Comparison of ENCODE assay signal across 10 cellular contexts in genomic region chr16:704552-705380, GRCh38. TPM values are rescaled to one million over a fixed set of nuclear protein-coding genes. Genes with fewer than 3 reads are reported as not detected.
A peak's percentile ranks its signal among the peaks of the same experiment; 100 is the strongest.
DNase-seq lines count a peak whose midpoint lies in the region; ATAC-seq, FAIRE-seq and TF ChIP-seq lines count a peak whose summit lies in the region.
"Had no signal": no experiment of that assay in that cellular context is flagged by ENCODE, and none has a peak within 500 bp of the region (broad histone marks: within the 10 kb centered on the region; RNA-seq: fewer than 3 reads in every experiment).

No MANE protein-coding gene starts in this region.

- POLR2A ChIA-PET in K562 (lab: Yijun Ruan, JAX) = interaction anchor here (1.1 to 1.4 kb wide), 2 partner anchors 16 to 36 kb away, joined by 3 to 5 read pairs; partner anchors contain the start of genes ANTKMT and CIAO3
- POLR2A ChIA-PET in CD8-positive, alpha-beta T cell (lab: Charles Lee) = interaction anchor here (0.9 to 1.5 kb wide), 2 partner anchors 8 to 23 kb away, joined by 3 to 4 read pairs; no protein-coding TSS in a partner anchor

- no peaks in the 10 kb centered on the region for H3K79me2 ChIP-seq in K562 (ENCODE audit: control insufficient read depth, insufficient read depth, low read length)

- H3K36me3 ChIP-seq in K562 (ENCODE audit: control insufficient read depth, insufficient read depth, low read length) = no peaks in the 10 kb centered on the region
- no peaks in the 10 kb centered on the region for H3K36me3 ChIP-seq in CD8-positive, alpha-beta T cell (ENCODE audit: insufficient read depth, low read length)

- 0 out of 4 replicates have a peak overlapping the region, but pooled peaks of 1 of the 2 experiments have one; percentile 26 for H3K9ac ChIP-seq in K562 (ENCODE audit: insufficient read depth in 1 of 2, low read depth in 2 of 2, low read length in 2 of 2)

- CTCF ChIA-PET in K562 (lab: Yijun Ruan, JAX; ENCODE audit: low intra/inter-chr PET ratio) = no interaction called here
- CTCF ChIA-PET in CD8-positive, alpha-beta T cell (lab: Charles Lee) = interaction anchor here (1.0 to 1.8 kb wide), 3 partner anchors 8 to 81 kb away, joined by 3 to 10 read pairs (median 5); partner anchors contain the start of gene CIAO3

- intact Hi-C loops in K562 (cut with micrococcal nuclease) = no loop called here
- intact Hi-C loops in CD8-positive, alpha-beta T cell (cut with DNase I, micrococcal nuclease) = no loop called here

- peak; percentile 11 for DNase-seq in NCI-H748 (lab: John Stamatoyannopoulos, UW; ENCODE audit: unreplicated experiment)
- DNase-seq in NCI-H748 treated with DMSO at 0.1 percent for 48 hours (lab: John Stamatoyannopoulos, UW) = no peak
- no peak for DNase-seq in K562 (ENCODE audit: extremely low read depth in 1 of 4, low spot score in 3 of 4)
- no peak for DNase-seq in stimulated activated naive B cell treated with anti-CD40 and anti-IgM and Interleukin-4, amounts not matched to agents 10 μg/mL and 1 μg/mL and 100 μg/mL, for 72 hours
- DNase-seq in CD8-positive, alpha-beta T cell = no peak
- DNase-seq: activated CD4-positive, CD25-positive, alpha-beta regulatory T cell treated with anti-CD3 and anti-CD28 coated beads, Interleukin-2, amount 50 U/mL, for 72 hours; naive thymus-derived CD4-positive, alpha-beta T cell; NCI-H2029 had no signal

- peaks cover 0 to 65% of the 10 kb centered on the region in 2 experiments; a peak in 3 of 5 replicates for H3K4me1 ChIP-seq in K562 (replicated peaks in 1 of 2; ENCODE audit: control insufficient read depth in 2 of 2, insufficient read depth in 2 of 2, low read length in 2 of 2)
- H3K4me1 ChIP-seq in CD8-positive, alpha-beta T cell (ENCODE audit: insufficient read depth, low read length) = peaks cover 23% of the 10 kb centered on the region

- no peaks in the 10 kb centered on the region for H3K9me3 ChIP-seq in K562 (replicated peaks; ENCODE audit: control insufficient read depth, insufficient read depth, low read depth, low read length)
- no peaks in the 10 kb centered on the region for H3K9me3 ChIP-seq in CD8-positive, alpha-beta T cell (ENCODE audit: low read length)

- no peak for TF ChIP-seq EP300 in K562 (IDR thresholded peaks at IDR 0.05; ENCODE audit: low read length)

- peaks cover 8 to 59% of the 10 kb centered on the region in 2 experiments; a peak in 4 of 5 replicates for H3K27me3 ChIP-seq in K562 (ENCODE audit: control insufficient read depth in 2 of 2, insufficient read depth in 2 of 2, low read length in 2 of 2)
- peaks cover 45% of the 10 kb centered on the region for H3K27me3 ChIP-seq in CD8-positive, alpha-beta T cell (ENCODE audit: insufficient read depth, low read length)

- no peak for TF ChIP-seq POLR2A in K562 (conservative IDR thresholded peaks at IDR 0.05)

- peaks cover 0 to 3% of the 10 kb centered on the region in 2 donors for H3K36me3 Mint-ChIP-seq in stimulated activated naive B cell treated with anti-CD40 and anti-IgM and Interleukin-4, amounts not matched to agents 10 μg/mL and 1 μg/mL and 100 μg/mL, for 72 hours
- H3K36me3 Mint-ChIP-seq in CD8-positive, alpha-beta T cell = no peaks in the 10 kb centered on the region
- H3K36me3 Mint-ChIP-seq: naive thymus-derived CD4-positive, alpha-beta T cell had no signal

- FAIRE-seq in K562 (lab: Jason Lieb, UNC) = no peak

- H3K27me3 Mint-ChIP-seq in stimulated activated naive B cell treated with anti-CD40 and anti-IgM and Interleukin-4, amounts not matched to agents 10 μg/mL and 1 μg/mL and 100 μg/mL, for 72 hours = peaks cover 61 to 81% of the 10 kb centered on the region in 2 donors
- peaks cover 44% of the 10 kb centered on the region for H3K27me3 Mint-ChIP-seq in CD8-positive, alpha-beta T cell (ENCODE audit: low read depth)

- no TSS peak for BruUV-seq in K562 (replicated peaks; lab: Mats Ljungman, UMichigan)

- peaks cover 7 to 11% of the 10 kb centered on the region in 2 donors for H3K4me1 Mint-ChIP-seq in stimulated activated naive B cell treated with anti-CD40 and anti-IgM and Interleukin-4, amounts not matched to agents 10 μg/mL and 1 μg/mL and 100 μg/mL, for 72 hours
- H3K4me1 Mint-ChIP-seq in CD8-positive, alpha-beta T cell (ENCODE audit: low read depth) = peaks cover 5% of the 10 kb centered on the region

- H3K27ac ChIP-seq in K562 (ENCODE audit: extremely low read depth, low read depth, low read length) = no peak overlapping the region
- H3K27ac ChIP-seq in CD8-positive, alpha-beta T cell (ENCODE audit: low read depth, low read length) = no peak overlapping the region

- 38% methylated on average over 37 of the region's 50 CpGs for WGBS in K562 (ENCODE audit: insufficient coverage, low coverage, missing lambda C conversion rate)

- H3K9me1 ChIP-seq in K562 (ENCODE audit: control insufficient read depth, insufficient read depth, low read length) = peaks cover 6% of the 10 kb centered on the region

- TF ChIP-seq CTCF in K562 (IDR thresholded peaks at IDR 0.05 in 2 of 3, conservative IDR thresholded peaks at IDR 0.05 in 1 of 3; ENCODE audit: insufficient read depth in 2 of 3, low read depth in 1 of 3, low read length in 3 of 3) = no peak
- no peak for TF ChIP-seq CTCF in CD8-positive, alpha-beta T cell (IDR thresholded peaks at IDR 0.05)

- peak; percentile 23; the same call in 2 of the 3 replicates for ATAC-seq in K562
- no peak for ATAC-seq in stimulated activated naive B cell treated with anti-CD40 and anti-IgM and Interleukin-4, amounts not matched to agents 10 μg/mL and 1 μg/mL and 100 μg/mL, for 72 hours (replicated peaks)
- ATAC-seq in CD8-positive, alpha-beta T cell = no peak
- ATAC-seq in HG03108 (IDR thresholded peaks at IDR 0.05; ENCODE audit: unreplicated experiment) = no peak

- in situ Hi-C loops in K562 (cut with MboI) = no loop called here

- H3K4me3 Mint-ChIP-seq in stimulated activated naive B cell treated with anti-CD40 and anti-IgM and Interleukin-4, amounts not matched to agents 10 μg/mL and 1 μg/mL and 100 μg/mL, for 72 hours = peak overlapping the region; percentile 50 to 58
- no peak overlapping the region for H3K4me3 Mint-ChIP-seq in CD8-positive, alpha-beta T cell

- H2AFZ ChIP-seq in K562 (ENCODE audit: low read depth, low read length) = no peak overlapping the region

- H4K20me1 ChIP-seq in K562 (replicated peaks; ENCODE audit: control insufficient read depth, insufficient read depth, low read length) = peaks cover 41% of the 10 kb centered on the region

- H3K4me2 ChIP-seq in K562 (ENCODE audit: insufficient read depth, low read length) = no peak overlapping the region

- TF ChIP-seq RAD21 in K562 (CRISPR knock-in tag; conservative IDR thresholded peaks at IDR 0.05 in 1 of 2, IDR thresholded peaks at IDR 0.05 in 1 of 2) = no peak

- H3K27ac Mint-ChIP-seq in stimulated activated naive B cell treated with anti-CD40 and anti-IgM and Interleukin-4, amounts not matched to agents 10 μg/mL and 1 μg/mL and 100 μg/mL, for 72 hours = peak overlapping the region; percentile 51
- no peak overlapping the region for H3K27ac Mint-ChIP-seq in CD8-positive, alpha-beta T cell
- H3K27ac Mint-ChIP-seq: activated T-helper 2 cell treated with anti-CD3 and anti-CD28 coated beads, Interferon-gamma antibody, Interleukin-2, Interleukin-4, amounts not matched to agents 10 μg/mL and 5 μg/mL and 100 μg/mL, durations not matched to agents 14 hours and 24 hours and 36 hours; naive thymus-derived CD4-positive, alpha-beta T cell had no signal

- no peaks in the 10 kb centered on the region for H3K9me3 Mint-ChIP-seq in stimulated activated naive B cell treated with anti-CD40 and anti-IgM and Interleukin-4, amounts not matched to agents 10 μg/mL and 1 μg/mL and 100 μg/mL, for 72 hours
- H3K9me3 Mint-ChIP-seq in CD8-positive, alpha-beta T cell = no peaks in the 10 kb centered on the region
- H3K9me3 Mint-ChIP-seq: activated T-helper 2 cell treated with anti-CD3 and anti-CD28 coated beads, Interferon-gamma antibody, Interleukin-2, Interleukin-4, amounts not matched to agents 10 μg/mL and 5 μg/mL and 100 μg/mL, durations not matched to agents 14 hours and 24 hours and 36 hours had no signal

- H3K4me3 ChIP-seq in K562 = no peak overlapping the region
- H3K4me3 ChIP-seq in CD8-positive, alpha-beta T cell (ENCODE audit: low read depth, low read length) = no peak overlapping the region

RNA-seq across cellular contexts. Expression of gene FBXL16, which starts 0.8 kb away (rescaled TPM):
- 1.6 and 5.3 TPM in 2 replicates for total RNA-seq in K562 (2011; cell fraction: chromatin; rRNA removed; ENCODE audit: low replicate concordance)
- total RNA-seq in K562 (2011; cell fraction: nucleolus; rRNA removed) = 3.7 and 4.2 TPM in 2 replicates
- total RNA-seq in K562 (2011; cell fraction: nucleoplasm; rRNA removed) = 2.3 and 2.7 TPM in 2 replicates
- total RNA-seq in K562 (2014; rRNA removed) = 2.2 and 2.7 TPM in 2 replicates
- total RNA-seq in K562 (2014; rRNA removed; fragmentation: Illumina TruSeq; extraction: Trizol) = 0.54 and 1.4 TPM in 2 replicates
- total RNA-seq in K562 (2015; rRNA removed; fragmentation: Illumina TruSeq; extraction: Trizol) = 0.41 and 0.47 TPM in 2 replicates
- 6.0 and 8.2 TPM in 2 replicates for total RNA-seq in K562 (2021)
- 1.7 and 3.0 TPM in 2 replicates for polyA plus RNA-seq in K562 (2011; rRNA removed)
- 2.6 and 10.1 TPM in 2 replicates for polyA plus RNA-seq in K562 (2011; cell fraction: cytosol; rRNA removed)
- 5.0 and 9.1 TPM in 2 replicates for polyA plus RNA-seq in K562 (2011; cell fraction: nucleus; rRNA removed)
- polyA plus RNA-seq in K562 (2012) = 5.3 and 7.9 TPM in 2 replicates
- polyA plus RNA-seq in K562 (2014; fragmentation: Illumina TruSeq; extraction: Trizol) = 1.9 and 25.4 TPM in 2 replicates
- under 1 TPM; 0.21 to 0.37 TPM for polyA plus RNA-seq in K562 (2014; fragmentation: Nextera tagmentation; extraction: Ambion mirVana)
- 3.1 and 3.3 TPM in 2 replicates for polyA plus RNA-seq in K562 (2014; rRNA removed)
- 0.57 and 0.63 TPM in 2 replicates for polyA minus RNA-seq in K562 (2011; rRNA and poly(A)+ RNA removed)
- polyA minus RNA-seq in K562 (2011; cell fraction: cytosol; rRNA and poly(A)+ RNA removed) = 3.6 and 6.4 TPM in 2 replicates
- 1.5 and 2.0 TPM in 2 replicates for polyA minus RNA-seq in K562 (2011; cell fraction: nucleus; rRNA and poly(A)+ RNA removed)
- total RNA-seq in CD8-positive, alpha-beta T cell = 1 to 10 TPM; 4.4 to 4.6 TPM

RNA-seq across cellular contexts. Expression of gene METRN, which starts 10.2 kb away (rescaled TPM):
- 7.3 and 31.7 TPM in 2 replicates for total RNA-seq in K562 (2011; cell fraction: chromatin; rRNA removed; ENCODE audit: low replicate concordance)
- 28.0 and 30.0 TPM in 2 replicates for total RNA-seq in K562 (2011; cell fraction: nucleolus; rRNA removed)
- 19.2 and 20.2 TPM in 2 replicates for total RNA-seq in K562 (2011; cell fraction: nucleoplasm; rRNA removed)
- total RNA-seq in K562 (2014; rRNA removed) (89.8 and 111 TPM in 2 replicates), K562 (2014; rRNA removed; fragmentation: Illumina TruSeq; extraction: Trizol) (1.0 and 2.0 TPM in 2 replicates), K562 (2015; rRNA removed; fragmentation: Illumina TruSeq; extraction: Trizol) (17.7 and 23.9 TPM in 2 replicates), K562 (2021) (73.5 and 79.2 TPM in 2 replicates)
- polyA plus RNA-seq in K562 (2011; rRNA removed) (15.4 and 33.4 TPM in 2 replicates), K562 (2014; fragmentation: Illumina TruSeq; extraction: Trizol) (3.0 and 8.7 TPM in 2 replicates), K562 (2014; fragmentation: Nextera tagmentation; extraction: Ambion mirVana) (1 to 10 TPM in 1 of 2 experiments, under 1 TPM in 1; 0.20 to 1.2 TPM), K562 (2014; rRNA removed) (73.3 and 90.1 TPM in 2 replicates)
- 34.9 and 189 TPM in 2 replicates for polyA plus RNA-seq in K562 (2011; cell fraction: cytosol; rRNA removed)
- 44.8 and 72.6 TPM in 2 replicates for polyA plus RNA-seq in K562 (2011; cell fraction: nucleus; rRNA removed)
- 21.7 and 27.0 TPM in 2 replicates for polyA plus RNA-seq in K562 (2012)
- 1.9 and 2.5 TPM in 2 replicates for polyA minus RNA-seq in K562 (2011; rRNA and poly(A)+ RNA removed)
- polyA minus RNA-seq in K562 (2011; cell fraction: cytosol; rRNA and poly(A)+ RNA removed) = 13.1 and 17.0 TPM in 2 replicates
- 14.6 and 14.7 TPM in 2 replicates for polyA minus RNA-seq in K562 (2011; cell fraction: nucleus; rRNA and poly(A)+ RNA removed)
- total RNA-seq in CD8-positive, alpha-beta T cell = 10 to 100 TPM in 1 of 2 experiments, 1 to 10 TPM in 1; 9.2 to 10.1 TPM

RNA-seq across cellular contexts. Expression of gene WDR24, which starts 14.6 kb away (rescaled TPM):
- 7.7 and 42.2 TPM in 2 replicates for total RNA-seq in K562 (2011; cell fraction: chromatin; rRNA removed; ENCODE audit: low replicate concordance)
- total RNA-seq in K562 (2011; cell fraction: nucleolus; rRNA removed) = 40.7 and 45.1 TPM in 2 replicates
- total RNA-seq in K562 (2011; cell fraction: nucleoplasm; rRNA removed) = 14.7 and 16.8 TPM in 2 replicates
- 4.8 and 5.3 TPM in 2 replicates for total RNA-seq in K562 (2014; rRNA removed)
- 0.70 and 1.2 TPM in 2 replicates for total RNA-seq in K562 (2014; rRNA removed; fragmentation: Illumina TruSeq; extraction: Trizol)
- 3.4 and 5.1 TPM in 2 replicates for total RNA-seq in K562 (2015; rRNA removed; fragmentation: Illumina TruSeq; extraction: Trizol)
- 23.3 and 25.4 TPM in 2 replicates for total RNA-seq in K562 (2021)
- polyA plus RNA-seq in K562 (2011; rRNA removed) = 3.3 and 6.7 TPM in 2 replicates
- polyA plus RNA-seq in K562 (2011; cell fraction: cytosol; rRNA removed) = 5.5 and 12.0 TPM in 2 replicates
- 36.7 and 65.7 TPM in 2 replicates for polyA plus RNA-seq in K562 (2011; cell fraction: nucleus; rRNA removed)
- 14.6 and 20.0 TPM in 2 replicates for polyA plus RNA-seq in K562 (2012)
- 5.5 and 10.2 TPM in 2 replicates for polyA plus RNA-seq in K562 (2014; fragmentation: Illumina TruSeq; extraction: Trizol)
- polyA plus RNA-seq in K562 (2014; fragmentation: Nextera tagmentation; extraction: Ambion mirVana) = under 1 TPM; 0.08 to 0.11 TPM
- 12.2 and 12.5 TPM in 2 replicates for polyA plus RNA-seq in K562 (2014; rRNA removed)
- polyA minus RNA-seq in K562 (2011; rRNA and poly(A)+ RNA removed) = 2.7 and 3.3 TPM in 2 replicates
- 7.6 and 11.2 TPM in 2 replicates for polyA minus RNA-seq in K562 (2011; cell fraction: cytosol; rRNA and poly(A)+ RNA removed)
- polyA minus RNA-seq in K562 (2011; cell fraction: nucleus; rRNA and poly(A)+ RNA removed) = 14.4 and 18.2 TPM in 2 replicates
- total RNA-seq in CD8-positive, alpha-beta T cell = 10 to 100 TPM; 11.8 to 12.1 TPM

RNA-seq across cellular contexts. Expression of gene ANTKMT, which starts 16.2 kb away (rescaled TPM):
- 7.6 and 54.6 TPM in 2 replicates for total RNA-seq in K562 (2011; cell fraction: chromatin; rRNA removed; ENCODE audit: low replicate concordance)
- 105 and 120 TPM in 2 replicates for total RNA-seq in K562 (2011; cell fraction: nucleolus; rRNA removed)
- 30.9 and 33.4 TPM in 2 replicates for total RNA-seq in K562 (2011; cell fraction: nucleoplasm; rRNA removed)
- total RNA-seq in K562 (2014; rRNA removed) = 170 and 221 TPM in 2 replicates
- total RNA-seq in K562 (2014; rRNA removed; fragmentation: Illumina TruSeq; extraction: Trizol) = 2.3 and 4.3 TPM in 2 replicates
- 39.9 and 47.1 TPM in 2 replicates for total RNA-seq in K562 (2015; rRNA removed; fragmentation: Illumina TruSeq; extraction: Trizol)
- total RNA-seq in K562 (2021) = 217 and 240 TPM in 2 replicates
- 19.1 and 26.3 TPM in 2 replicates for polyA plus RNA-seq in K562 (2011; rRNA removed)
- 53.5 and 239 TPM in 2 replicates for polyA plus RNA-seq in K562 (2011; cell fraction: cytosol; rRNA removed)
- 99.3 and 186 TPM in 2 replicates for polyA plus RNA-seq in K562 (2011; cell fraction: nucleus; rRNA removed)
- polyA plus RNA-seq in K562 (2012) = 31.0 and 45.4 TPM in 2 replicates
- 2.8 and 9.0 TPM in 2 replicates for polyA plus RNA-seq in K562 (2014; fragmentation: Illumina TruSeq; extraction: Trizol)
- polyA plus RNA-seq in K562 (2014; fragmentation: Nextera tagmentation; extraction: Ambion mirVana) = 1 to 10 TPM in 1 of 2 experiments, under 1 TPM in 1; 0.58 to 2.1 TPM
- 158 and 161 TPM in 2 replicates for polyA plus RNA-seq in K562 (2014; rRNA removed)
- 0.42 and 0.48 TPM in 2 replicates for polyA minus RNA-seq in K562 (2011; rRNA and poly(A)+ RNA removed)
- polyA minus RNA-seq in K562 (2011; cell fraction: cytosol; rRNA and poly(A)+ RNA removed) = 17.5 and 22.8 TPM in 2 replicates
- 37.1 and 45.1 TPM in 2 replicates for polyA minus RNA-seq in K562 (2011; cell fraction: nucleus; rRNA and poly(A)+ RNA removed)
- total RNA-seq in CD8-positive, alpha-beta T cell = 10 to 100 TPM; 24.7 to 29.6 TPM

RNA-seq across cellular contexts. Expression of gene JMJD8, which starts 20.6 kb away (rescaled TPM):
- 18.2 and 82.3 TPM in 2 replicates for total RNA-seq in K562 (2011; cell fraction: chromatin; rRNA removed; ENCODE audit: low replicate concordance)
- total RNA-seq in K562 (2011; cell fraction: nucleolus; rRNA removed) = 114 and 120 TPM in 2 replicates
- total RNA-seq in K562 (2011; cell fraction: nucleoplasm; rRNA removed) = 55.7 and 56.0 TPM in 2 replicates
- total RNA-seq in K562 (2014; rRNA removed) (48.3 and 63.8 TPM in 2 replicates), K562 (2014; rRNA removed; fragmentation: Illumina TruSeq; extraction: Trizol) (9.6 and 15.8 TPM in 2 replicates), K562 (2015; rRNA removed; fragmentation: Illumina TruSeq; extraction: Trizol) (28.3 and 29.3 TPM in 2 replicates), K562 (2021) (50.6 and 56.6 TPM in 2 replicates)
- polyA plus RNA-seq in K562 (2011; rRNA removed) (22.2 and 33.4 TPM in 2 replicates), K562 (2014; fragmentation: Illumina TruSeq; extraction: Trizol) (43.3 and 47.9 TPM in 2 replicates), K562 (2014; fragmentation: Nextera tagmentation; extraction: Ambion mirVana) (1 to 10 TPM; 1.2 to 2.3 TPM), K562 (2014; rRNA removed) (46.6 and 48.7 TPM in 2 replicates)
- 35.0 and 78.3 TPM in 2 replicates for polyA plus RNA-seq in K562 (2011; cell fraction: cytosol; rRNA removed)
- 96.4 and 165 TPM in 2 replicates for polyA plus RNA-seq in K562 (2011; cell fraction: nucleus; rRNA removed)
- polyA plus RNA-seq in K562 (2012) = 52.6 and 67.7 TPM in 2 replicates
- polyA minus RNA-seq in K562 (2011; rRNA and poly(A)+ RNA removed) = 5.2 and 7.4 TPM in 2 replicates
- 16.1 and 16.5 TPM in 2 replicates for polyA minus RNA-seq in K562 (2011; cell fraction: cytosol; rRNA and poly(A)+ RNA removed)
- 65.4 and 66.1 TPM in 2 replicates for polyA minus RNA-seq in K562 (2011; cell fraction: nucleus; rRNA and poly(A)+ RNA removed)
- 10 to 100 TPM; 15.8 to 18.7 TPM for total RNA-seq in CD8-positive, alpha-beta T cell
